16 cellular contexts compared by ENCODE assay signal in the genomic region with DNA sequence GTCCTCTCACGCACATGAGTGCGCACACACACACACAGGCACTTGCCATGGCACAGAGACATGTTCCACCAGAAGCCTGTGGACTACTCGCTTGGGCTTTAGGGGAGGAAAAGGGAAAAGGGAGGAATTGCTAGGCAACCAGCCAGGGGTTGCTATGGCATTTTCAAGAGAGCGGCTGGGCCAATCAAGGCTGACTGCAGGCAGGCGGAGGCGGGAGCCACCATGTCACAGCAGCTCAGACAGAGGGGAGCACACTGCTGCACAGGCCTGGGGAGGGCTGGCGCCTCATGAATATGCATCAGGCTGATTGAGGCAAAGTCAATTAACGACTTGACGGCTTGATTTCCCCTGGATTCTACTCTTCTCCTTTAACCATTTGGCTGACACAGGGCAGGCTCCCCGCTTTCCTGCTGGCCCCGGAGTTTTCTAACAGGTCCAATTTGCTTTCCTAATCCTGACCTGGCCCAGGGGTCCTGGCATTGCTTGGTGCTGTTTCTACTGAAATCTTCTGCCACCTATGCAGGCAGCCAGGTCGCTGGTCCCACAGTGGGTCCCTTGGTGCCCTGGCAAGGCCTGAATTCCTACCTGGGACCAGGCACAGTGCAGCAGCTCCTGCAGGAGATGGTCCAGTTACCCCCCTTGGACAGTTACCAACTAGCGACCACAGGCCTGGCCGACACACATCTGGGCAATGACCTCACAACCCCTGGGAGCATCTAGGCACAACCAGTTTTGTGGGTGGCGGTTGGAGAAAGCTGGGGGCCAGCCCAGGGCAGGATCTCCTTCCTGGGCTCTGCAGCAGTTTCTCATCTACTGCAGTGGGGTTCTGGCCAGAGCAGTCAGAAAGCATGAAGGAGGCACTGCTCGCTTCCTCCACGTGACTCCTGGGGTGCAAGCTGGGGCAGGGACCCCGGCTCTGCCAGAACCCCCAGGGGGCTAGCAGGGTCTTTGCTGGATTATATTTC. TPM values are rescaled to one million over a fixed set of nuclear protein-coding genes. Genes with fewer than 3 reads are reported as not detected.
DNase-seq lines count a peak whose midpoint lies in the region; ATAC-seq lines count a peak whose summit lies in the region.
"Had no signal": no experiment of that assay in that cellular context is flagged by ENCODE, and none has a peak within 500 bp of the region (broad histone marks: within the 10 kb centered on the region; RNA-seq: fewer than 3 reads in every experiment).

No MANE protein-coding gene starts in this region.

- no peak overlapping the region for H3K9ac ChIP-seq in GM23248

- H3K9me3 ChIP-seq in aorta (ENCODE audit: control insufficient read depth, low read length) (no peaks in the 10 kb centered on the region), GM23248 (ENCODE audit: low read depth) (no peaks in the 10 kb centered on the region)

- WGBS in aorta, 2 donors: 43 to 49% methylated on average over 18 of the region's 18 CpGs
- WGBS in GM23248 (ENCODE audit: low coverage in 1 of 2, low lambda C conversion rate in 2 of 2, missing lambda C conversion rate in 2 of 2), 2 experiments: 30 to 33% methylated on average over 18 of the region's 18 CpGs

- DNase-seq in Right ventricle myocardium superior (peak; percentile 26), Right ventricle myocardium inferior (ENCODE audit: missing footprints) (no peak), NCI-H774 (lab: John Stamatoyannopoulos, UW) (peak; percentile 8), inferior parietal cortex (ENCODE audit: extremely low spot score) (peak; percentile 53), aorta (peak; percentile 19 to 62), GM23248 (no peak), NCI-H2081 treated with DMSO at 0.1 percent for 48 hours (lab: John Stamatoyannopoulos, UW) (no peak)
- DNase-seq: activated CD4-positive, alpha-beta memory T cell treated with anti-CD3 and anti-CD28 coated beads, Interleukin-2, amount 10 ng/mL, durations not matched to agents 7 days and 5 days; activated T-cell treated with anti-CD3 and anti-CD28 coated beads, Interleukin-2, amount 50 U/mL, for 4 hours; foreskin fibroblast; GOT3; naive thymus-derived CD8-positive, alpha-beta T cell; NCI-H1694 treated with DMSO at 0.1 percent for 48 hours; NCI-H82; WERI-Rb-1 had no signal

- H3K27ac ChIP-seq in aorta (ENCODE audit: low read depth in 1 of 2, low read length in 2 of 2) (no peak overlapping the region), GM23248 (no peak overlapping the region)
- H3K27ac ChIP-seq: WERI-Rb-1 had no signal

- in situ Hi-C loops in GM23248 (cut with MboI): no loop called here

- H3K4me2 ChIP-seq in GM23248 (ENCODE audit: unreplicated experiment): no peak overlapping the region

- H3K4me1 ChIP-seq in aorta (ENCODE audit: control insufficient read depth in 1 of 2, insufficient read depth in 2 of 2, low read length in 2 of 2): no peaks in the 10 kb centered on the region
- H3K4me1 ChIP-seq in GM23248 (ENCODE audit: insufficient read depth): no peaks in the 10 kb centered on the region

- H3K27me3 ChIP-seq in aorta (ENCODE audit: control insufficient read depth in 1 of 2, insufficient read depth in 2 of 2, low read length in 1 of 2) (no peaks in the 10 kb centered on the region), GM23248 (replicated peaks; ENCODE audit: insufficient read depth) (peaks cover 35% of the 10 kb centered on the region)

- H3K4me3 ChIP-seq in aorta (ENCODE audit: low read length in 2 of 2) (no peak overlapping the region), GM23248 (no peak overlapping the region)

- no peak for ATAC-seq in Right ventricle myocardium superior (ENCODE audit: poor library complexity)
- no peak for ATAC-seq in Right ventricle myocardium inferior
- ATAC-seq in aorta (ENCODE audit: low FRiP score): no peak
- ATAC-seq in HG03039 (IDR thresholded peaks at IDR 0.05; ENCODE audit: unreplicated experiment): no peak
- ATAC-seq: activated T-cell treated with anti-CD3 and anti-CD28 coated beads, Interleukin-2, amount 50 U/mL, for 4 hours; naive thymus-derived CD8-positive, alpha-beta T cell had no signal

- H3F3A ChIP-seq in GM23248 (ENCODE audit: insufficient read depth): no peaks in the 10 kb centered on the region

- no peaks in the 10 kb centered on the region for H3K9me2 ChIP-seq in GM23248 (ENCODE audit: insufficient read depth)

- no peaks in the 10 kb centered on the region for H3K79me2 ChIP-seq in GM23248 (ENCODE audit: insufficient read depth)

- intact Hi-C loops in Right ventricle myocardium superior (cut with DNase I): no loop called here
- intact Hi-C loops in Right ventricle myocardium inferior (cut with DNase I): no loop called here
- intact Hi-C loops in aorta (cut with DNase I): no loop called here

- H4K20me1 ChIP-seq in GM23248 (ENCODE audit: insufficient read depth): no peaks in the 10 kb centered on the region

- H2AFZ ChIP-seq in GM23248: no peak overlapping the region

- H3K36me3 ChIP-seq in aorta (ENCODE audit: control insufficient read depth in 1 of 2, insufficient read depth in 2 of 2, low read length in 1 of 2) (no peaks in the 10 kb centered on the region), GM23248 (ENCODE audit: low read depth) (no peaks in the 10 kb centered on the region)
- H3K36me3 ChIP-seq: WERI-Rb-1 had no signal

RNA-seq across cellular contexts. Expression of a gene that starts 52.1 kb away (rescaled TPM):
- total RNA-seq in Right ventricle myocardium superior: 21.1 TPM
- total RNA-seq in Right ventricle myocardium inferior: 22.9 TPM
- 10 to 100 TPM; 27.2 to 30.4 TPM for total RNA-seq in aorta
- polyA plus RNA-seq in aorta: 10 to 100 TPM; 19.8 to 22.2 TPM
- total RNA-seq in GM23248 (2014; rRNA removed; shearing (Covaris generic)): 20.4 and 22.5 TPM in 2 replicates
- 16.7 and 26.0 TPM in 2 replicates for polyA plus RNA-seq in GM23248 (2016; fragmentation: Nextera tagmentation; extraction: Ambion mirVana)

Comparison
In these comparisons a context has a peak if more than half of its experiments do, and no peak if none do; other contexts are left out.
1. DNase-seq: peak in Right ventricle myocardium superior (single experiment), NCI-H774 (single experiment), inferior parietal cortex (single experiment) and aorta (2 of 2); none in Right ventricle myocardium inferior (single experiment), GM23248 (single experiment) and NCI-H2081 treated with DMSO at 0.1 percent for 48 hours (single experiment).